20 cellular contexts compared by ENCODE assay signal in genomic region chr5:135446186-135446585, GRCh38. TPM values are rescaled to one million over a fixed set of nuclear protein-coding genes. Genes with fewer than 3 reads are reported as not detected.
A peak's percentile ranks its signal among the peaks of the same experiment; 100 is the strongest.
DNase-seq lines count a peak whose midpoint lies in the region; FAIRE-seq and TF ChIP-seq lines count a peak whose summit lies in the region.
"Had no signal": no experiment of that assay in that cellular context is flagged by ENCODE, and none has a peak within 500 bp of the region (broad histone marks: within the 10 kb centered on the region; RNA-seq: fewer than 3 reads in every experiment).

No MANE protein-coding gene starts in this region.

- H3K79me2 ChIP-seq in H1 (ENCODE audit: control insufficient read depth in 1 of 2, insufficient read depth in 2 of 2, low read length in 2 of 2) = no peaks in the 10 kb centered on the region

- no peaks in the 10 kb centered on the region; the same call in 1 of the 2 replicates for H3K23me2 ChIP-seq in H1 (ENCODE audit: low read depth, low read length)

- H2AFZ ChIP-seq in H1 (ENCODE audit: low read length) = no peak overlapping the region

- H3K9me3 ChIP-seq in BLaER1 (no peaks in the 10 kb centered on the region), H1 (ENCODE audit: insufficient read depth in 2 of 2, low read depth in 1 of 2, low read length in 1 of 2) (no peaks in the 10 kb centered on the region), sigmoid colon (no peaks in the 10 kb centered on the region)
- H3K9me3 ChIP-seq: Caco-2, SJCRH30 had no signal

- TF ChIP-seq EP300 in H1 (IDR thresholded peaks at IDR 0.05; ENCODE audit: borderline replicate concordance in 1 of 2, low read depth in 2 of 2, low read length in 2 of 2) (no peak), sigmoid colon (IDR thresholded peaks at IDR 0.05) (no peak)

- TF ChIP-seq RAD21 in H1 (IDR thresholded peaks at IDR 0.05 in 1 of 2, conservative IDR thresholded peaks at IDR 0.05 in 1 of 2; ENCODE audit: low read depth in 2 of 2, low read length in 2 of 2) = no peak

- H2BK12ac ChIP-seq in H1 (ENCODE audit: low read depth, low read length) = no peak overlapping the region

- H3K36me3 ChIP-seq in BLaER1 (no peaks in the 10 kb centered on the region), H1 (ENCODE audit: control insufficient read depth in 2 of 4, insufficient read depth in 4 of 4, low read length in 3 of 4) (no peaks in the 10 kb centered on the region), sigmoid colon (no peaks in the 10 kb centered on the region)
- H3K36me3 ChIP-seq: SJCRH30 had no signal

- TF ChIP-seq CTCF in H1 (IDR thresholded peaks at IDR 0.05; ENCODE audit: control extremely low read depth in 1 of 3, insufficient read depth in 1 of 3, low read depth in 1 of 3, low read length in 3 of 3) = no peak
- no peak for TF ChIP-seq CTCF in sigmoid colon (IDR thresholded peaks at IDR 0.05)
- no peak for TF ChIP-seq CTCF in D721Med (IDR thresholded peaks at IDR 0.05; ENCODE audit: insufficient read depth, missing control alignments)

- POLR2A ChIA-PET in H1 (lab: Charles Lee; ENCODE audit: partially characterized antibody) = no interaction called here

- H3K4me1 ChIP-seq in BLaER1 (peaks cover 100% of the 10 kb centered on the region), H1 (replicated peaks in 1 of 4; ENCODE audit: control insufficient read depth in 3 of 4, insufficient read depth in 4 of 4, low read length in 3 of 4) (peaks cover 0 to 3% (median 1%) of the 10 kb centered on the region in 4 experiments; a peak in 2 of 7 replicates), sigmoid colon (peaks cover 0 to 18% (median 7%) of the 10 kb centered on the region in 4 donors)
- H3K4me1 ChIP-seq: Caco-2 had no signal

- no peak overlapping the region; the same call in 1 of the 2 replicates for H2BK15ac ChIP-seq in H1 (ENCODE audit: low read length)

- FAIRE-seq in GM12892 (lab: Jason Lieb, UNC) = peak; percentile 14
- no peak for FAIRE-seq in H1 (lab: Jason Lieb, UNC)
- FAIRE-seq in frontal cortex (lab: Jason Lieb, UNC) = no peak
- FAIRE-seq in D721Med (lab: Jason Lieb, UNC) = no peak
- FAIRE-seq: GM12878 had no signal

- CTCF ChIA-PET in H1 (lab: Charles Lee; ENCODE audit: partially characterized antibody) = interaction anchor here (0.7 to 19.4 kb wide), 10 partner anchors 10 to 384 kb away, joined by 3 to 264 read pairs (median 4); no protein-coding TSS in a partner anchor

- H4K5ac ChIP-seq in H1 (ENCODE audit: insufficient read length, low read depth, low read length) = no peak overlapping the region

- H3K27me3 ChIP-seq in BLaER1 (no peaks in the 10 kb centered on the region), H1 (replicated peaks in 1 of 4; ENCODE audit: control insufficient read depth in 3 of 4, extremely low read depth in 1 of 4, insufficient read depth in 3 of 4, low read length in 3 of 4) (peaks cover 0 to 3% (median 0%) of the 10 kb centered on the region in 4 experiments; a peak in 2 of 7 replicates), sigmoid colon (no peaks in the 10 kb centered on the region)

- no peak overlapping the region for H3K4me3 Mint-ChIP-seq in activated T-cell treated with anti-CD3 and anti-CD28 coated beads, Interleukin-2, amount 50 U/mL, for 24 hours
- H3K4me3 Mint-ChIP-seq: CD4-positive, alpha-beta memory T cell had no signal

- H3K14ac ChIP-seq in H1 (ENCODE audit: insufficient read length) = no peak overlapping the region

- TF ChIP-seq POLR2A in GM12892 (IDR thresholded peaks at IDR 0.05; ENCODE audit: low read depth, low read length) = no peak
- no peak for TF ChIP-seq POLR2A in H1 (IDR thresholded peaks at IDR 0.05; ENCODE audit: control extremely low read depth in 1 of 2, low read depth in 2 of 2, low read length in 2 of 2)
- no peak for TF ChIP-seq POLR2A in sigmoid colon (IDR thresholded peaks at IDR 0.05)

- no peak overlapping the region for H4K91ac ChIP-seq in H1 (replicated peaks; ENCODE audit: insufficient read length, low read length)

- peaks cover 23% of the 10 kb centered on the region for H3K27me3 Mint-ChIP-seq in activated T-cell treated with anti-CD3 and anti-CD28 coated beads, Interleukin-2, amount 50 U/mL, for 24 hours

- 92% methylated on average over 10 of the region's 10 CpGs; no CpG with 5 or more reads in 1 of the 2 experiments for WGBS in H1 (ENCODE audit: extremely low coverage in 1 of 2, insufficient coverage in 1 of 2, insufficient read length in 1 of 2, insufficient replicate concordance in 2 of 2, low coverage in 1 of 2, low lambda C conversion rate in 2 of 2, missing lambda C conversion rate in 1 of 2), 2 experiments
- WGBS in sigmoid colon, 2 donors = 77 to 83% methylated on average over 10 of the region's 10 CpGs

- H2BK120ac ChIP-seq in H1 (replicated peaks; ENCODE audit: low read depth, low read length) = no peak overlapping the region

- H2AK5ac ChIP-seq in H1 (ENCODE audit: low read depth, low read length) = no peak overlapping the region

- no peak overlapping the region for H2BK20ac ChIP-seq in H1 (ENCODE audit: low read length)

- H3K4me1 Mint-ChIP-seq in activated T-cell treated with anti-CD3 and anti-CD28 coated beads, Interleukin-2, amount 50 U/mL, for 24 hours (ENCODE audit: low read depth) = no peaks in the 10 kb centered on the region
- H3K4me1 Mint-ChIP-seq: CD4-positive, alpha-beta memory T cell had no signal

- H3K27ac Mint-ChIP-seq in activated T-cell treated with anti-CD3 and anti-CD28 coated beads, Interleukin-2, amount 50 U/mL, for 24 hours = no peak overlapping the region

- no peak overlapping the region for H3K4me3 ChIP-seq in BLaER1
- H3K4me3 ChIP-seq in H1 (ENCODE audit: extremely low read depth in 1 of 4, insufficient read depth in 2 of 4, low read depth in 3 of 4, low read length in 4 of 4) = no peak overlapping the region
- H3K4me3 ChIP-seq in sigmoid colon = no peak overlapping the region
- H3K4me3 ChIP-seq: GM12878, SJCRH30 had no signal

- DNase-seq in GM12892 (ENCODE audit: insufficient read length) (no peak), H1 (ENCODE audit: low read depth in 1 of 2, low spot score in 2 of 2) (peak in 1 of 2 experiments; percentile 31), sigmoid colon (peak; percentile 20), frontal cortex (ENCODE audit: low spot score in 2 of 2) (no peak), D721Med (ENCODE audit: insufficient read length, low spot score) (no peak)
- DNase-seq in activated T-cell treated with anti-CD3 and anti-CD28 coated beads, Interleukin-2, amount 50 U/mL, for 24 hours = no peak
- DNase-seq: Caco-2; CD4-positive, alpha-beta memory T cell; DND-41; NCI-H1694; NCI-H2081; NCI-H2171 treated with DMSO at 0.1 percent for 48 hours; NCI-H524 treated with DMSO at 0.1 percent for 48 hours; NCI-H82; SJCRH30 had no signal

- no peaks in the 10 kb centered on the region for H4K20me1 ChIP-seq in BLaER1
- no peaks in the 10 kb centered on the region for H4K20me1 ChIP-seq in H1 (replicated peaks in 1 of 2; ENCODE audit: control insufficient read depth in 1 of 2, insufficient read depth in 2 of 2, low read length in 2 of 2)

- no peaks in the 10 kb centered on the region for H3K36me3 Mint-ChIP-seq in activated T-cell treated with anti-CD3 and anti-CD28 coated beads, Interleukin-2, amount 50 U/mL, for 24 hours (ENCODE audit: low read depth)
- H3K36me3 Mint-ChIP-seq: CD4-positive, alpha-beta memory T cell had no signal

- H3K4ac ChIP-seq in H1 (replicated peaks; ENCODE audit: insufficient read length, low read depth, low read length) = no peak overlapping the region

- no peak overlapping the region for H4K8ac ChIP-seq in H1 (ENCODE audit: extremely low read depth, insufficient read depth, low read length)

- H2BK5ac ChIP-seq in H1 (ENCODE audit: low read depth, low read length) = no peak overlapping the region

- H3K9ac ChIP-seq in BLaER1 (peak overlapping the region; percentile 75), H1 (replicated peaks in 1 of 4; ENCODE audit: extremely low read depth in 1 of 4, low read depth in 3 of 4, low read length in 3 of 4) (no peak overlapping the region)

- peak overlapping the region; percentile 95 for H3K4me2 ChIP-seq in BLaER1
- H3K4me2 ChIP-seq in H1 (ENCODE audit: insufficient read depth in 1 of 2, low read depth in 2 of 2, low read length in 2 of 2) = no peak overlapping the region

- intact Hi-C loops in sigmoid colon (cut with DNase I) = no loop called here

- H3K23ac ChIP-seq in H1 (ENCODE audit: insufficient read length) = no peak overlapping the region

- no peak overlapping the region for H3K56ac ChIP-seq in H1 (replicated peaks; ENCODE audit: insufficient read length, low read depth, low read length)

- no peaks in the 10 kb centered on the region for H3K9me3 Mint-ChIP-seq in activated T-cell treated with anti-CD3 and anti-CD28 coated beads, Interleukin-2, amount 50 U/mL, for 24 hours
- H3K9me3 Mint-ChIP-seq: CD4-positive, alpha-beta memory T cell had no signal

- peak overlapping the region; percentile 93 for H3K27ac ChIP-seq in BLaER1
- H3K27ac ChIP-seq in H1 (ENCODE audit: low read depth, low read length) = no peak overlapping the region
- H3K27ac ChIP-seq in sigmoid colon = no peak overlapping the region
- H3K27ac ChIP-seq: SJCRH30 had no signal

- H3K79me1 ChIP-seq in H1 (ENCODE audit: low read depth, low read length) = no peaks in the 10 kb centered on the region

- no peak overlapping the region for H3K18ac ChIP-seq in H1 (ENCODE audit: extremely low read depth, low read length)

RNA-seq across cellular contexts. Expression of gene DCANP1, which starts 1.0 kb away (rescaled TPM):
- polyA plus RNA-seq in GM12892 (2012; ENCODE audit: missing spikeins) = not detected
- not detected in 2 replicates for total RNA-seq in H1 (2021; fragmentation: NEBNext Ultra II Directional; extraction: Animal tissue kit (Norgen Biotek cat#: 25700))
- polyA plus RNA-seq in H1 (2011; rRNA removed) (not detected in 2 replicates), sigmoid colon (under 1 TPM in 2 of 3 donors, not detected in 1; 0.13 to 0.46 TPM)
- not detected for polyA plus RNA-seq in H1 (2011; cell fraction: cytosol; rRNA removed)
- not detected for polyA plus RNA-seq in H1 (2011; cell fraction: nucleus; rRNA removed)
- not detected in 4 replicates for polyA plus RNA-seq in H1 (2012, experiment 1 of 2)
- polyA plus RNA-seq in H1 (2012, experiment 2 of 2) = not detected
- polyA plus RNA-seq in H1 (2013, experiment 1 of 2) = not detected
- not detected for polyA plus RNA-seq in H1 (2013, experiment 2 of 2)
- not detected in 2 replicates for polyA minus RNA-seq in H1 (2011; rRNA and poly(A)+ RNA removed)
- polyA minus RNA-seq in H1 (2011; cell fraction: cytosol; rRNA and poly(A)+ RNA removed) = not detected
- polyA minus RNA-seq in H1 (2011; cell fraction: nucleus; rRNA and poly(A)+ RNA removed) = not detected
- total RNA-seq in sigmoid colon (not detected), frontal cortex (not detected)
- total RNA-seq: Caco-2; CD4-positive, alpha-beta memory T cell; GM12878; H4; MCF 10A; SJCRH30 had no signal
- polyA plus RNA-seq: BJ; CD4-positive, alpha-beta memory T cell had no signal

RNA-seq across cellular contexts. Expression of gene TIFAB, which starts 6.0 kb away (rescaled TPM):
- 0.15 TPM for polyA plus RNA-seq in GM12892 (2012; ENCODE audit: missing spikeins)
- total RNA-seq in H1 (2021; fragmentation: NEBNext Ultra II Directional; extraction: Animal tissue kit (Norgen Biotek cat#: 25700)) = not detected in 2 replicates
- polyA plus RNA-seq in H1 (2011; rRNA removed) (not detected in 2 replicates), sigmoid colon (1 to 10 TPM in 1 of 3 donors, under 1 TPM in 1, not detected in 1; 0.46 to 1.4 TPM)
- not detected for polyA plus RNA-seq in H1 (2011; cell fraction: cytosol; rRNA removed)
- not detected for polyA plus RNA-seq in H1 (2011; cell fraction: nucleus; rRNA removed)
- polyA plus RNA-seq in H1 (2012, experiment 1 of 2) = not detected in 4 replicates
- not detected for polyA plus RNA-seq in H1 (2012, experiment 2 of 2)
- not detected for polyA plus RNA-seq in H1 (2013, experiment 1 of 2)
- not detected for polyA plus RNA-seq in H1 (2013, experiment 2 of 2)
- polyA minus RNA-seq in H1 (2011; rRNA and poly(A)+ RNA removed) = not detected in 2 replicates
- not detected for polyA minus RNA-seq in H1 (2011; cell fraction: cytosol; rRNA and poly(A)+ RNA removed)
- polyA minus RNA-seq in H1 (2011; cell fraction: nucleus; rRNA and poly(A)+ RNA removed) = not detected
- total RNA-seq in sigmoid colon (not detected), frontal cortex (not detected)
- total RNA-seq: Caco-2, GM12878, H4, MCF 10A, SJCRH30 had no signal
- polyA plus RNA-seq: BJ; CD4-positive, alpha-beta memory T cell; GM12878 had no signal

RNA-seq across cellular contexts. Expression of gene MACROH2A1, which starts 47.2 kb away (rescaled TPM):
- 133 TPM for polyA plus RNA-seq in GM12892 (2012; ENCODE audit: missing spikeins)
- 92.3 and 102 TPM in 2 replicates for total RNA-seq in H1 (2021; fragmentation: NEBNext Ultra II Directional; extraction: Animal tissue kit (Norgen Biotek cat#: 25700))
- polyA plus RNA-seq in H1 (2011; rRNA removed) = 55.1 and 60.0 TPM in 2 replicates
- 78.9 TPM for polyA plus RNA-seq in H1 (2011; cell fraction: cytosol; rRNA removed)
- 95.4 TPM for polyA plus RNA-seq in H1 (2011; cell fraction: nucleus; rRNA removed)
- 93.5 to 118 TPM (median 108 TPM) in 4 replicates for polyA plus RNA-seq in H1 (2012, experiment 1 of 2)
- polyA plus RNA-seq in H1 (2012, experiment 2 of 2) = 69.7 TPM
- polyA plus RNA-seq in H1 (2013, experiment 1 of 2) = 90.7 TPM
- polyA plus RNA-seq in H1 (2013, experiment 2 of 2) = 89.3 TPM
- polyA minus RNA-seq in H1 (2011; rRNA and poly(A)+ RNA removed) = 51.3 and 63.5 TPM in 2 replicates
- polyA minus RNA-seq in H1 (2011; cell fraction: cytosol; rRNA and poly(A)+ RNA removed) = 26.9 TPM
- polyA minus RNA-seq in H1 (2011; cell fraction: nucleus; rRNA and poly(A)+ RNA removed) = 69.4 TPM
- 100 to 1,000 TPM; 153 to 191 (median 179) TPM for total RNA-seq in sigmoid colon
- polyA plus RNA-seq in sigmoid colon = 100 to 1,000 TPM; 123 to 202 (median 175) TPM
- 134 TPM for total RNA-seq in frontal cortex
